Comparison of ENCODE assay signal across 11 cellular contexts in the genomic region with DNA sequence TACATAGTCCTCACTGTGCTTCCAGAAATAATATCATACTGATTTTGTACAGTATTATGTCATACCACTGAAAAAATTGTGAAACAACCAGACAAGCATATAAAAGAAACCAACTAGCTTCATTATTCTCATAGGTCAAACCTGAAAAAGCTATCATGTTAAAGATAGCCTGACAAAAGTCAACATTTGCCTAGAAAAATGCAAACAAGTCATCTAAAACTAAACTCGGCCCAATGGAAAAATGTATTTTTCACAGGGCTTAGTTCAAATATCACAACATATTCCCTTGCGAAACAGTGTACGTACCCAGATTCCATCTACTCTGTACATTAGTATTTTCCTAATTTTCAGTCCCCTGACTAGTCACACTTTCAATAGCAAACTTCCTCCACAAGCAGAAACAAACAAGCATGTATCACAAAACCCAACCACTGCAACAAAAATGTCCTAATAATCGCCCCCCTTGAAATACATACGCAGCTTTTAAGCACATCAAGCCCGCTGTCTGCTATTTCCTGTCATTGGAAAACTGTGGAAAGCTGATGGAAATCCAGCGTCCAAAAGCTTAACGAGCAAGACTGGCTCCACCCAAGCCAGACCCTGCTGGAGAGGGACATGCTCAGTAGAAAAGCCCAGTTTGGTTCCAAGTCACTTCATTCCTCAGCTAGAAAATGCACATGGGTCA.
DNase-seq lines count a peak whose midpoint lies in the region; ATAC-seq and TF ChIP-seq lines count a peak whose summit lies in the region.
"Had no signal": no experiment of that assay in that cellular context is flagged by ENCODE, and none has a peak within 500 bp of the region (broad histone marks: within the 10 kb centered on the region; RNA-seq: fewer than 3 reads in every experiment).

No MANE protein-coding gene starts in this region.

- H3K9me3 ChIP-seq in adipocyte (ENCODE audit: control insufficient read depth, low read length): no peaks in the 10 kb centered on the region
- H3K9me3 ChIP-seq in gastroesophageal sphincter: no peaks in the 10 kb centered on the region
- no peaks in the 10 kb centered on the region for H3K9me3 ChIP-seq in A673 (ENCODE audit: low read depth, low read length, poor library complexity, severe bottlenecking)
- H3K9me3 ChIP-seq: BE2C had no signal

- TF ChIP-seq CTCF in gastroesophageal sphincter (IDR thresholded peaks at IDR 0.05): no peak
- no peak for TF ChIP-seq CTCF in osteocyte (IDR thresholded peaks at IDR 0.05)
- no peak for TF ChIP-seq CTCF in A673 (conservative IDR thresholded peaks at IDR 0.05; ENCODE audit: low read depth, low read length)

- intact Hi-C loops in A673 (cut with micrococcal nuclease; ENCODE audit: unreplicated experiment): no loop called here

- peak overlapping the region; percentile 79 for H3K9ac ChIP-seq in adipocyte (ENCODE audit: low read length)

- BruUV-seq in A673 (replicated peaks; lab: Mats Ljungman, UMichigan): no TSS peak

- DNase-seq in AG08395 (ENCODE audit: low spot score) (peak; percentile 62), adipocyte (ENCODE audit: low read depth) (peak; percentile 54), osteocyte (ENCODE audit: extremely low spot score, unreplicated experiment) (no peak), KG1 (lab: John Stamatoyannopoulos, UW) (no peak), DMS53 (lab: John Stamatoyannopoulos, UW) (no peak), SIG-M5 treated with dmso at 0.1 percent for 504 hours (lab: John Stamatoyannopoulos, UW; ENCODE audit: unreplicated experiment) (no peak), A673 (ENCODE audit: low spot score) (no peak)
- DNase-seq: activated CD4-positive, alpha-beta T cell treated with anti-CD3 and anti-CD28 coated beads for 4 hours; BE2C; NCI-H146 had no signal

- H3K36me3 ChIP-seq in adipocyte (ENCODE audit: control insufficient read depth, insufficient read depth, low read length, severe bottlenecking): no peaks in the 10 kb centered on the region
- no peaks in the 10 kb centered on the region for H3K36me3 ChIP-seq in gastroesophageal sphincter
- H3K36me3 ChIP-seq in A673 (ENCODE audit: insufficient read depth, low read length, poor library complexity, severe bottlenecking): no peaks in the 10 kb centered on the region
- H3K36me3 ChIP-seq: BE2C had no signal

- POLR2A ChIA-PET in A673 (lab: Charles Lee; ENCODE audit: low non-redundant PET): no interaction called here

- H3K27ac ChIP-seq in gastroesophageal sphincter: peak overlapping the region; percentile 63 to 69 (median 66)
- H3K27ac ChIP-seq in A673 (ENCODE audit: low read depth, low read length, poor library complexity, severe bottlenecking): no peak overlapping the region

- peak overlapping the region; percentile 67 for H3K27ac Mint-ChIP-seq in osteocyte (ENCODE audit: unreplicated experiment)

- no peak for TF ChIP-seq EP300 in gastroesophageal sphincter (IDR thresholded peaks at IDR 0.05)

- WGBS in gastroesophageal sphincter (ENCODE audit: low coverage in 1 of 2), 2 donors: 15 to 18% methylated on average over 6 to 7 of the region's 8 CpGs

- H3K4me3 ChIP-seq in adipocyte (ENCODE audit: low read length) (peak overlapping the region; percentile 84), gastroesophageal sphincter (peak overlapping the region; percentile 46 to 53), A673 (ENCODE audit: low read depth, low read length, poor library complexity, severe bottlenecking) (no peak overlapping the region)

- peaks cover 4% of the 10 kb centered on the region for H3K9me3 Mint-ChIP-seq in osteocyte (ENCODE audit: unreplicated experiment)

- CTCF ChIA-PET in A673 (lab: Charles Lee): no interaction called here

- TF ChIP-seq POLR2A in gastroesophageal sphincter (IDR thresholded peaks at IDR 0.05): peak in 1 of 2 donors; percentile 16

- no peaks in the 10 kb centered on the region for H3K27me3 Mint-ChIP-seq in osteocyte (ENCODE audit: unreplicated experiment)

- H3K27me3 ChIP-seq in adipocyte (replicated peaks; ENCODE audit: control insufficient read depth, insufficient read depth, low read length) (no peaks in the 10 kb centered on the region), gastroesophageal sphincter (no peaks in the 10 kb centered on the region), A673 (replicated peaks; ENCODE audit: insufficient read depth, low read depth, low read length, poor library complexity) (no peaks in the 10 kb centered on the region)
- H3K27me3 ChIP-seq: BE2C had no signal

- ATAC-seq in gastroesophageal sphincter: peak; percentile 66

- H3K4me3 Mint-ChIP-seq in osteocyte (ENCODE audit: unreplicated experiment): peak overlapping the region; percentile 58

- peaks cover 47% of the 10 kb centered on the region for H3K4me1 Mint-ChIP-seq in osteocyte (ENCODE audit: unreplicated experiment)

- no peaks in the 10 kb centered on the region for H3K36me3 Mint-ChIP-seq in osteocyte (ENCODE audit: unreplicated experiment)

- H3K4me1 ChIP-seq in adipocyte (ENCODE audit: control insufficient read depth, insufficient read depth, low read length): peaks cover 52% of the 10 kb centered on the region
- H3K4me1 ChIP-seq in gastroesophageal sphincter: peaks cover 4 to 55% (median 11%) of the 10 kb centered on the region in 3 donors
- H3K4me1 ChIP-seq in A673 (ENCODE audit: insufficient read depth, low read length, poor library complexity, severe bottlenecking): peaks cover 42% of the 10 kb centered on the region
- H3K4me1 ChIP-seq: BE2C had no signal

Comparison
In these comparisons a context has a peak if more than half of its experiments do, and no peak if none do; other contexts are left out.
1. DNase-seq: peak in AG08395 (single experiment) and adipocyte (single experiment); none in osteocyte (single experiment), KG1 (single experiment), DMS53 (single experiment), SIG-M5 treated with dmso at 0.1 percent for 504 hours (single experiment) and A673 (single experiment).